In the genomic region with DNA sequence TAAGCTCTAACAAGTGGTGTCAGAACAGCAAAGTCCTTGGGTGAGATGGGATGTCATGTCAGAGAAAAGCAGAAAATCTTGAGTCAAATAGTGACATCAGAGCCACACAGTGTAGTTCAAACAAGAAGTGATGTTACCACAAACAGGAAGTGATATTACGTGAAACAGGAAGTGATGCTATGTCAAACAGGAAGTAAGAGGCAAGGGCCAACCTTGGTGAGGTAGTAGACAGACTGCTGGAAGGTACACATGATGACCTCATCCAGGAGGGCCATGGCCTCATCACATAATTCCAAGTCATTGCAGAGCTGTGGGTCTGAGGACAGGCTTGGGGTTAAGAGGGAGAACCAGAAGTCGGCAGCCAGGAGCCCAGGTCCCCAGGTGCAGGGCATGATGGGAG, we compare ENCODE assay signal across 11 cellular contexts. TPM values are rescaled to one million over a fixed set of nuclear protein-coding genes. Genes with fewer than 3 reads are reported as not detected.
DNase-seq lines count a peak whose midpoint lies in the region; ATAC-seq, FAIRE-seq and TF ChIP-seq lines count a peak whose summit lies in the region.
"Had no signal": no experiment of that assay in that cellular context is flagged by ENCODE, and none has a peak within 500 bp of the region (broad histone marks: within the 10 kb centered on the region; RNA-seq: fewer than 3 reads in every experiment).

No MANE protein-coding gene starts in this region.

- H3K79me1 ChIP-seq in neuronal stem cell (ENCODE audit: low read depth, low read length) (no peaks in the 10 kb centered on the region), trophoblast cell (ENCODE audit: low read length) (no peaks in the 10 kb centered on the region)

- peaks cover 9% of the 10 kb centered on the region for H3F3A ChIP-seq in DOHH2 (ENCODE audit: control insufficient read depth, insufficient read depth)

- no peaks in the 10 kb centered on the region for H3K9me1 ChIP-seq in K562 (ENCODE audit: control insufficient read depth, insufficient read depth, low read length)

- H2AK5ac ChIP-seq in neuronal stem cell (ENCODE audit: low read depth, low read length) (peak overlapping the region; percentile 41), trophoblast cell (ENCODE audit: low read length) (no peak overlapping the region)

- no peaks in the 10 kb centered on the region for H3K9me2 ChIP-seq in DOHH2 (replicated peaks; ENCODE audit: control insufficient read depth, low read length)

- H3K4me2 ChIP-seq in DOHH2 (ENCODE audit: low read length) (peak overlapping the region; percentile 61), K562 (ENCODE audit: insufficient read depth, low read length) (no peak overlapping the region; the same call in 1 of the 2 replicates), neuronal stem cell (ENCODE audit: insufficient read depth, low read length, poor library complexity, severe bottlenecking) (no peak overlapping the region), trophoblast cell (ENCODE audit: low read length) (no peak overlapping the region)

- no peak for TF ChIP-seq EP300 in K562 (IDR thresholded peaks at IDR 0.05; ENCODE audit: low read length)

- ATAC-seq in K562 (no peak), GM21528 (IDR thresholded peaks at IDR 0.05; ENCODE audit: low FRiP score, unreplicated experiment) (no peak)

- H3K9me3 ChIP-seq in DOHH2 (ENCODE audit: control insufficient read depth, insufficient read depth, low read length) (peaks cover 16% of the 10 kb centered on the region), K562 (replicated peaks; ENCODE audit: control insufficient read depth, insufficient read depth, low read depth, low read length) (no peaks in the 10 kb centered on the region), neuronal stem cell (replicated peaks in 1 of 2; ENCODE audit: control insufficient read depth in 2 of 2, insufficient read depth in 1 of 2, low read depth in 1 of 2, low read length in 2 of 2) (no peaks in the 10 kb centered on the region), trophoblast cell (ENCODE audit: insufficient read depth, low read depth, low read length) (peaks cover 6% of the 10 kb centered on the region)

- no peak for TF ChIP-seq POLR2A in K562 (conservative IDR thresholded peaks at IDR 0.05)

- H3K23ac ChIP-seq in neuronal stem cell (ENCODE audit: low read depth, low read length, poor library complexity), result no peak overlapping the region
- H3K23ac ChIP-seq in trophoblast cell (ENCODE audit: low read length), result no peak overlapping the region

- no TSS peak for BruUV-seq in K562 (replicated peaks; lab: Mats Ljungman, UMichigan)

- 91% methylated on average over 2 of the region's 2 CpGs for WGBS in K562 (ENCODE audit: insufficient coverage, low coverage, missing lambda C conversion rate)
- no CpG with 5 or more reads among the region's 2 CpGs for WGBS in neuronal stem cell (ENCODE audit: extremely low coverage in 2 of 2, insufficient read length in 2 of 2, insufficient replicate concordance in 1 of 2), 2 donors
- no CpG with 5 or more reads among the region's 2 CpGs for WGBS in trophoblast cell (ENCODE audit: extremely low coverage, insufficient coverage, insufficient read length)

- peaks cover 15% of the 10 kb centered on the region for H3K36me3 ChIP-seq in DOHH2 (ENCODE audit: control insufficient read depth, low read length)
- peaks cover 4% of the 10 kb centered on the region; the same call in 2 of the 3 replicates for H3K36me3 ChIP-seq in K562 (ENCODE audit: control insufficient read depth, insufficient read depth, low read length)
- no peaks in the 10 kb centered on the region for H3K36me3 ChIP-seq in neuronal stem cell (replicated peaks in 1 of 2; ENCODE audit: control insufficient read depth in 2 of 2, insufficient read depth in 2 of 2, low read length in 2 of 2)
- H3K36me3 ChIP-seq in trophoblast cell (ENCODE audit: control insufficient read depth in 1 of 2, insufficient read depth in 2 of 2, low read length in 2 of 2), result no peaks in the 10 kb centered on the region

- H3K9ac ChIP-seq in K562 (ENCODE audit: insufficient read depth in 1 of 2, low read depth in 2 of 2, low read length in 2 of 2) (no peak overlapping the region), neuronal stem cell (ENCODE audit: low read depth, low read length, poor library complexity) (no peak overlapping the region), trophoblast cell (ENCODE audit: low read length) (no peak overlapping the region)

- in situ Hi-C loops in K562 (cut with MboI), result no loop called here

- H2BK12ac ChIP-seq in neuronal stem cell (ENCODE audit: low read length) (no peak overlapping the region), trophoblast cell (ENCODE audit: low read length) (no peak overlapping the region)

- H4K8ac ChIP-seq in neuronal stem cell (ENCODE audit: low read depth, low read length) (no peak overlapping the region), trophoblast cell (ENCODE audit: low read depth, low read length) (no peak overlapping the region)

- H3K4ac ChIP-seq in neuronal stem cell (ENCODE audit: low read length), result no peak overlapping the region
- no peak overlapping the region for H3K4ac ChIP-seq in trophoblast cell (ENCODE audit: low read depth, low read length)

- H4K20me1 ChIP-seq in DOHH2 (ENCODE audit: control insufficient read depth, insufficient read depth, low read depth, low read length) (no peaks in the 10 kb centered on the region), K562 (replicated peaks; ENCODE audit: control insufficient read depth, insufficient read depth, low read length) (no peaks in the 10 kb centered on the region)

- H3K14ac ChIP-seq in neuronal stem cell (ENCODE audit: low read length), result no peak overlapping the region
- H3K14ac ChIP-seq in trophoblast cell (ENCODE audit: low read length), result no peak overlapping the region

- H3K27ac ChIP-seq in DOHH2 (ENCODE audit: low read depth, low read length) (peak overlapping the region; percentile 80), K562 (ENCODE audit: extremely low read depth, low read depth, low read length) (peak overlapping the region; percentile 5; the same call in 1 of the 3 replicates), neuronal stem cell (replicated peaks; ENCODE audit: low read length) (no peak overlapping the region), trophoblast cell (ENCODE audit: low read depth, low read length) (no peak overlapping the region)

- DNase-seq in MV-4-11 (lab: John Stamatoyannopoulos, UW), result peak; percentile 95
- DNase-seq in K562 (ENCODE audit: extremely low read depth in 1 of 4, low spot score in 3 of 4), result no peak
- DNase-seq in neuronal stem cell (ENCODE audit: low spot score), result no peak
- DNase-seq in NCI-H1930 (lab: John Stamatoyannopoulos, UW), result no peak
- no peak for DNase-seq in trophoblast cell
- no peak for DNase-seq in A172 (ENCODE audit: low spot score)
- DNase-seq: NCI-H2171 treated with DMSO at 0.1 percent for 48 hours, occipital lobe had no signal

- no peak overlapping the region for H4K12ac ChIP-seq in trophoblast cell (ENCODE audit: low read depth, low read length)

- H3K27me3 ChIP-seq in DOHH2 (ENCODE audit: control insufficient read depth, low read length) (no peaks in the 10 kb centered on the region), K562 (ENCODE audit: control insufficient read depth in 2 of 2, insufficient read depth in 2 of 2, low read length in 2 of 2) (no peaks in the 10 kb centered on the region), neuronal stem cell (ENCODE audit: control insufficient read depth in 3 of 3, insufficient read depth in 3 of 3, low read depth in 1 of 3, low read length in 3 of 3) (no peaks in the 10 kb centered on the region), trophoblast cell (ENCODE audit: insufficient read depth, low read length) (no peaks in the 10 kb centered on the region)

- peaks cover 29% of the 10 kb centered on the region for H3K4me1 ChIP-seq in DOHH2 (ENCODE audit: control insufficient read depth, low read length)
- H3K4me1 ChIP-seq in K562 (replicated peaks in 1 of 2; ENCODE audit: control insufficient read depth in 2 of 2, insufficient read depth in 2 of 2, low read length in 2 of 2), result peaks cover 9 to 15% of the 10 kb centered on the region in 2 experiments; a peak in 4 of 5 replicates
- H3K4me1 ChIP-seq in neuronal stem cell (ENCODE audit: control insufficient read depth in 2 of 2, insufficient read depth in 1 of 2, low read depth in 1 of 2, low read length in 2 of 2), result peaks cover 5 to 6% of the 10 kb centered on the region in 2 donors
- H3K4me1 ChIP-seq in trophoblast cell (ENCODE audit: control insufficient read depth in 1 of 2, insufficient read depth in 2 of 2, low read length in 2 of 2), result no peaks in the 10 kb centered on the region

- intact Hi-C loops in K562 (cut with micrococcal nuclease), result no loop called here

- H3K18ac ChIP-seq in neuronal stem cell (ENCODE audit: low read length), result no peak overlapping the region
- no peak overlapping the region for H3K18ac ChIP-seq in trophoblast cell (ENCODE audit: low read length)

- H2BK5ac ChIP-seq in neuronal stem cell (ENCODE audit: low read length), result no peak overlapping the region
- H2BK5ac ChIP-seq in trophoblast cell (ENCODE audit: low read depth, low read length, poor library complexity), result no peak overlapping the region

- TF ChIP-seq RAD21 in K562 (CRISPR knock-in tag; conservative IDR thresholded peaks at IDR 0.05 in 1 of 2, IDR thresholded peaks at IDR 0.05 in 1 of 2), result no peak

- H4K91ac ChIP-seq in neuronal stem cell (ENCODE audit: low read depth, low read length, poor library complexity) (no peak overlapping the region), trophoblast cell (ENCODE audit: low read depth, low read length) (no peak overlapping the region)

- no peak overlapping the region for H2BK120ac ChIP-seq in neuronal stem cell (ENCODE audit: low read depth, low read length)
- H2BK120ac ChIP-seq in trophoblast cell (ENCODE audit: insufficient read depth, low read length, poor library complexity), result no peak overlapping the region

- peak overlapping the region; percentile 25 for H3K4me3 ChIP-seq in DOHH2 (ENCODE audit: low read length)
- no peak overlapping the region for H3K4me3 ChIP-seq in K562
- no peak overlapping the region for H3K4me3 ChIP-seq in neuronal stem cell (ENCODE audit: low read length in 2 of 2)
- H3K4me3 ChIP-seq in trophoblast cell (ENCODE audit: low read depth, low read length), result no peak overlapping the region

- H3K79me2 ChIP-seq in DOHH2 (ENCODE audit: control insufficient read depth, low read length), result no peaks in the 10 kb centered on the region
- H3K79me2 ChIP-seq in K562 (ENCODE audit: control insufficient read depth, insufficient read depth, low read length), result no peaks in the 10 kb centered on the region
- no peaks in the 10 kb centered on the region for H3K79me2 ChIP-seq in trophoblast cell (ENCODE audit: control insufficient read depth, insufficient read depth, low read length, poor library complexity)

- CTCF ChIA-PET in K562 (lab: Yijun Ruan, JAX; ENCODE audit: low intra/inter-chr PET ratio), result no interaction called here

- no peak overlapping the region for H2BK15ac ChIP-seq in neuronal stem cell (ENCODE audit: low read length)

- peak; percentile 46 for FAIRE-seq in K562 (lab: Jason Lieb, UNC)
- FAIRE-seq: frontal cortex had no signal

- TF ChIP-seq CTCF in DOHH2 (IDR thresholded peaks at IDR 0.05; ENCODE audit: low read depth, low read length, poor library complexity, severe bottlenecking) (no peak), K562 (IDR thresholded peaks at IDR 0.05 in 2 of 3, conservative IDR thresholded peaks at IDR 0.05 in 1 of 3; ENCODE audit: insufficient read depth in 2 of 3, low read depth in 1 of 3, low read length in 3 of 3) (no peak)

- POLR2A ChIA-PET in K562 (lab: Yijun Ruan, JAX), result interaction anchor here (0.6 to 1.1 kb wide), 3 partner anchors 11 to 832 kb away, joined by 3 to 4 read pairs (median 3); no protein-coding TSS in a partner anchor

- H2AFZ ChIP-seq in K562 (ENCODE audit: low read depth, low read length) (0 out of 2 replicates have a peak overlapping the region, but pooled peaks have one; percentile 25), neuronal stem cell (ENCODE audit: low read length) (no peak overlapping the region), trophoblast cell (ENCODE audit: insufficient read depth, low read length, poor library complexity) (no peak overlapping the region)

RNA-seq across cellular contexts. Expression of gene MAMSTR, which starts 7.0 kb away (rescaled TPM):
- 1.8 and 3.4 TPM in 2 replicates for total RNA-seq in K562 (2011; cell fraction: chromatin; rRNA removed; ENCODE audit: low replicate concordance)
- 2.5 and 3.2 TPM in 2 replicates for total RNA-seq in K562 (2011; cell fraction: nucleolus; rRNA removed)
- 2.4 and 2.7 TPM in 2 replicates for total RNA-seq in K562 (2011; cell fraction: nucleoplasm; rRNA removed)
- total RNA-seq in K562 (2014; rRNA removed), result 0.27 and 0.45 TPM in 2 replicates
- 0.22 and 0.29 TPM in 2 replicates for total RNA-seq in K562 (2014; rRNA removed; fragmentation: Illumina TruSeq; extraction: Trizol)
- total RNA-seq in K562 (2015; rRNA removed; fragmentation: Illumina TruSeq; extraction: Trizol), result 0.49 and 0.51 TPM in 2 replicates
- 1.00 and 1.3 TPM in 2 replicates for total RNA-seq in K562 (2021)
- polyA plus RNA-seq in K562 (2011; rRNA removed), result 0.27 and 0.29 TPM in 2 replicates
- polyA plus RNA-seq in K562 (2011; cell fraction: cytosol; rRNA removed), result 0.37 and 0.70 TPM in 2 replicates
- polyA plus RNA-seq in K562 (2011; cell fraction: nucleus; rRNA removed), result 0.66 and 0.73 TPM in 2 replicates
- polyA plus RNA-seq in K562 (2012), result 0.50 and 0.64 TPM in 2 replicates
- 0.55 and 0.73 TPM in 2 replicates for polyA plus RNA-seq in K562 (2014; fragmentation: Illumina TruSeq; extraction: Trizol)
- polyA plus RNA-seq in K562 (2014; fragmentation: Nextera tagmentation; extraction: Ambion mirVana), result under 1 TPM in 1 of 2 experiments, not detected in 1; 0.08 TPM
- polyA plus RNA-seq in K562 (2014; rRNA removed), result 0.84 and 0.91 TPM in 2 replicates
- 0.35 and 0.51 TPM in 2 replicates for polyA minus RNA-seq in K562 (2011; rRNA and poly(A)+ RNA removed)
- polyA minus RNA-seq in K562 (2011; cell fraction: cytosol; rRNA and poly(A)+ RNA removed), result not detected in 2 replicates
- polyA minus RNA-seq in K562 (2011; cell fraction: nucleus; rRNA and poly(A)+ RNA removed), result 0.67 and 0.78 TPM in 2 replicates
- 1.1 TPM for polyA plus RNA-seq in neuronal stem cell (2013, experiment 1 of 2)
- 0.90 TPM for polyA plus RNA-seq in neuronal stem cell (2013, experiment 2 of 2)
- 0.82 and 0.86 TPM in 2 replicates for polyA plus RNA-seq in trophoblast cell (2013)
- 0.93 and 1.1 TPM in 2 replicates for total RNA-seq in A172 (2014; rRNA removed; shearing (Covaris generic))

RNA-seq across cellular contexts. Expression of gene RASIP1, which starts 13.8 kb away (rescaled TPM):
- total RNA-seq in K562 (2011; cell fraction: chromatin; rRNA removed; ENCODE audit: low replicate concordance), result 10.4 and 13.7 TPM in 2 replicates
- total RNA-seq in K562 (2011; cell fraction: nucleolus; rRNA removed), result 7.4 and 8.8 TPM in 2 replicates
- total RNA-seq in K562 (2011; cell fraction: nucleoplasm; rRNA removed), result 10.0 and 11.1 TPM in 2 replicates
- total RNA-seq in K562 (2014; rRNA removed) (2.7 and 3.7 TPM in 2 replicates), K562 (2014; rRNA removed; fragmentation: Illumina TruSeq; extraction: Trizol) (0.58 and 0.61 TPM in 2 replicates), K562 (2015; rRNA removed; fragmentation: Illumina TruSeq; extraction: Trizol) (1.4 and 1.7 TPM in 2 replicates), K562 (2021) (3.4 and 4.6 TPM in 2 replicates)
- polyA plus RNA-seq in K562 (2011; rRNA removed) (1.4 and 2.1 TPM in 2 replicates), K562 (2014; fragmentation: Illumina TruSeq; extraction: Trizol) (1.5 and 2.6 TPM in 2 replicates), K562 (2014; fragmentation: Nextera tagmentation; extraction: Ambion mirVana) (under 1 TPM; 0.20 to 0.24 TPM), K562 (2014; rRNA removed) (4.7 and 6.1 TPM in 2 replicates)
- polyA plus RNA-seq in K562 (2011; cell fraction: cytosol; rRNA removed), result 2.3 and 3.3 TPM in 2 replicates
- polyA plus RNA-seq in K562 (2011; cell fraction: nucleus; rRNA removed), result 5.2 and 8.5 TPM in 2 replicates
- polyA plus RNA-seq in K562 (2012), result 3.2 and 5.2 TPM in 2 replicates
- 1.1 and 1.6 TPM in 2 replicates for polyA minus RNA-seq in K562 (2011; rRNA and poly(A)+ RNA removed)
- 1.0 and 4.6 TPM in 2 replicates for polyA minus RNA-seq in K562 (2011; cell fraction: cytosol; rRNA and poly(A)+ RNA removed)
- polyA minus RNA-seq in K562 (2011; cell fraction: nucleus; rRNA and poly(A)+ RNA removed), result 1.3 and 2.0 TPM in 2 replicates
- polyA plus RNA-seq in neuronal stem cell (2013, experiment 1 of 2), result 1.1 TPM
- 1.1 TPM for polyA plus RNA-seq in neuronal stem cell (2013, experiment 2 of 2)
- polyA plus RNA-seq in trophoblast cell (2013), result 0.53 and 0.64 TPM in 2 replicates
- total RNA-seq in A172 (2014; rRNA removed; shearing (Covaris generic)), result 0.07 and 0.12 TPM in 2 replicates

RNA-seq across cellular contexts. Expression of gene IZUMO1, which starts 20.1 kb away (rescaled TPM):
- total RNA-seq in K562 (2011; cell fraction: chromatin; rRNA removed; ENCODE audit: low replicate concordance), result 23.8 and 28.5 TPM in 2 replicates
- 10.5 and 17.9 TPM in 2 replicates for total RNA-seq in K562 (2011; cell fraction: nucleolus; rRNA removed)
- total RNA-seq in K562 (2011; cell fraction: nucleoplasm; rRNA removed), result 18.7 and 19.0 TPM in 2 replicates
- 0.14 and 0.78 TPM in 2 replicates for total RNA-seq in K562 (2014; rRNA removed)
- 0.61 and 1.3 TPM in 2 replicates for total RNA-seq in K562 (2014; rRNA removed; fragmentation: Illumina TruSeq; extraction: Trizol)
- 0.40 and 0.49 TPM in 2 replicates for total RNA-seq in K562 (2015; rRNA removed; fragmentation: Illumina TruSeq; extraction: Trizol)
- 2.1 and 2.2 TPM in 2 replicates for total RNA-seq in K562 (2021)
- 0.54 and 0.57 TPM in 2 replicates for polyA plus RNA-seq in K562 (2011; rRNA removed)
- 0.16 and 0.67 TPM in 2 replicates for polyA plus RNA-seq in K562 (2011; cell fraction: cytosol; rRNA removed)
- polyA plus RNA-seq in K562 (2011; cell fraction: nucleus; rRNA removed), result 3.1 and 3.5 TPM in 2 replicates
- 1.4 and 1.7 TPM in 2 replicates for polyA plus RNA-seq in K562 (2012)
- polyA plus RNA-seq in K562 (2014; fragmentation: Illumina TruSeq; extraction: Trizol), result 0.29 and 1.1 TPM in 2 replicates
- under 1 TPM; 0.24 to 0.73 TPM for polyA plus RNA-seq in K562 (2014; fragmentation: Nextera tagmentation; extraction: Ambion mirVana)
- polyA plus RNA-seq in K562 (2014; rRNA removed), result 0.39 and 1.2 TPM in 2 replicates
- 0.63 TPM in 1 of 2 replicates, not detected in the other for polyA minus RNA-seq in K562 (2011; rRNA and poly(A)+ RNA removed)
- not detected in 2 replicates for polyA minus RNA-seq in K562 (2011; cell fraction: cytosol; rRNA and poly(A)+ RNA removed)
- 0.67 and 0.89 TPM in 2 replicates for polyA minus RNA-seq in K562 (2011; cell fraction: nucleus; rRNA and poly(A)+ RNA removed)
- 0.01 TPM for polyA plus RNA-seq in neuronal stem cell (2013, experiment 1 of 2)
- 0.03 TPM for polyA plus RNA-seq in neuronal stem cell (2013, experiment 2 of 2)
- polyA plus RNA-seq in trophoblast cell (2013), result 0.08 and 0.10 TPM in 2 replicates
- not detected in 2 replicates for total RNA-seq in A172 (2014; rRNA removed; shearing (Covaris generic))
- total RNA-seq: frontal cortex had no signal

RNA-seq across cellular contexts. Expression of gene FUT1, which starts 25.9 kb away (rescaled TPM):
- total RNA-seq in K562 (2011; cell fraction: chromatin; rRNA removed; ENCODE audit: low replicate concordance), result 53.2 and 80.3 TPM in 2 replicates
- 51.5 and 67.9 TPM in 2 replicates for total RNA-seq in K562 (2011; cell fraction: nucleolus; rRNA removed)
- total RNA-seq in K562 (2011; cell fraction: nucleoplasm; rRNA removed), result 56.0 and 63.6 TPM in 2 replicates
- total RNA-seq in K562 (2014; rRNA removed) (15.5 and 17.2 TPM in 2 replicates), K562 (2014; rRNA removed; fragmentation: Illumina TruSeq; extraction: Trizol) (8.9 TPM in 2 replicates), K562 (2015; rRNA removed; fragmentation: Illumina TruSeq; extraction: Trizol) (5.0 TPM in 2 replicates), K562 (2021) (18.5 and 19.6 TPM in 2 replicates)
- polyA plus RNA-seq in K562 (2011; rRNA removed) (3.2 and 5.0 TPM in 2 replicates), K562 (2014; fragmentation: Illumina TruSeq; extraction: Trizol) (7.9 and 8.8 TPM in 2 replicates), K562 (2014; fragmentation: Nextera tagmentation; extraction: Ambion mirVana) (1 to 10 TPM; 2.3 to 3.1 TPM), K562 (2014; rRNA removed) (16.3 and 18.3 TPM in 2 replicates)
- 2.2 and 4.8 TPM in 2 replicates for polyA plus RNA-seq in K562 (2011; cell fraction: cytosol; rRNA removed)
- polyA plus RNA-seq in K562 (2011; cell fraction: nucleus; rRNA removed), result 5.3 and 17.6 TPM in 2 replicates
- 4.8 and 9.2 TPM in 2 replicates for polyA plus RNA-seq in K562 (2012)
- polyA minus RNA-seq in K562 (2011; rRNA and poly(A)+ RNA removed), result 1.1 and 3.1 TPM in 2 replicates
- polyA minus RNA-seq in K562 (2011; cell fraction: cytosol; rRNA and poly(A)+ RNA removed), result 1.4 and 4.4 TPM in 2 replicates
- 3.2 and 5.3 TPM in 2 replicates for polyA minus RNA-seq in K562 (2011; cell fraction: nucleus; rRNA and poly(A)+ RNA removed)
- polyA plus RNA-seq in neuronal stem cell (2013, experiment 1 of 2), result 0.99 TPM
- 1.0 TPM for polyA plus RNA-seq in neuronal stem cell (2013, experiment 2 of 2)
- 0.71 and 0.79 TPM in 2 replicates for polyA plus RNA-seq in trophoblast cell (2013)
- total RNA-seq in A172 (2014; rRNA removed; shearing (Covaris generic)), result 0.81 and 0.98 TPM in 2 replicates

RNA-seq across cellular contexts. Expression of gene FGF21, which starts 28.8 kb away (rescaled TPM):
- total RNA-seq in K562 (2011; cell fraction: chromatin; rRNA removed; ENCODE audit: low replicate concordance), result not detected in 2 replicates
- not detected in 2 replicates for total RNA-seq in K562 (2011; cell fraction: nucleolus; rRNA removed)
- not detected in 2 replicates for total RNA-seq in K562 (2011; cell fraction: nucleoplasm; rRNA removed)
- total RNA-seq in K562 (2014; rRNA removed) (0.33 and 0.77 TPM in 2 replicates), K562 (2014; rRNA removed; fragmentation: Illumina TruSeq; extraction: Trizol) (not detected in 2 replicates), K562 (2015; rRNA removed; fragmentation: Illumina TruSeq; extraction: Trizol) (not detected in 2 replicates), K562 (2021) (not detected in 2 replicates)
- polyA plus RNA-seq in K562 (2011; rRNA removed) (not detected in 2 replicates), K562 (2014; fragmentation: Illumina TruSeq; extraction: Trizol) (0.09 TPM in 1 of 2 replicates, not detected in the other), K562 (2014; fragmentation: Nextera tagmentation; extraction: Ambion mirVana) (under 1 TPM in 1 of 2 experiments, not detected in 1; 0.04 TPM), K562 (2014; rRNA removed) (not detected in 2 replicates)
- not detected in 2 replicates for polyA plus RNA-seq in K562 (2011; cell fraction: cytosol; rRNA removed)
- not detected in 2 replicates for polyA plus RNA-seq in K562 (2011; cell fraction: nucleus; rRNA removed)
- 0.30 TPM in 1 of 2 replicates, not detected in the other for polyA plus RNA-seq in K562 (2012)
- not detected in 2 replicates for polyA minus RNA-seq in K562 (2011; rRNA and poly(A)+ RNA removed)
- not detected in 2 replicates for polyA minus RNA-seq in K562 (2011; cell fraction: cytosol; rRNA and poly(A)+ RNA removed)
- not detected in 2 replicates for polyA minus RNA-seq in K562 (2011; cell fraction: nucleus; rRNA and poly(A)+ RNA removed)
- polyA plus RNA-seq in neuronal stem cell (2013, experiment 1 of 2), result not detected
- polyA plus RNA-seq in neuronal stem cell (2013, experiment 2 of 2), result not detected
- polyA plus RNA-seq in trophoblast cell (2013), result 0.74 and 0.75 TPM in 2 replicates
- total RNA-seq in A172 (2014; rRNA removed; shearing (Covaris generic)), result not detected in 2 replicates
- total RNA-seq: frontal cortex, occipital lobe had no signal

Comparison
In these comparisons a context has a peak if more than half of its experiments do, and no peak if none do; other contexts are left out.
1. H3K27ac ChIP-seq: peak in DOHH2 (single experiment) and K562 (single experiment); none in neuronal stem cell (single experiment) and trophoblast cell (single experiment).